In the genomic region with DNA sequence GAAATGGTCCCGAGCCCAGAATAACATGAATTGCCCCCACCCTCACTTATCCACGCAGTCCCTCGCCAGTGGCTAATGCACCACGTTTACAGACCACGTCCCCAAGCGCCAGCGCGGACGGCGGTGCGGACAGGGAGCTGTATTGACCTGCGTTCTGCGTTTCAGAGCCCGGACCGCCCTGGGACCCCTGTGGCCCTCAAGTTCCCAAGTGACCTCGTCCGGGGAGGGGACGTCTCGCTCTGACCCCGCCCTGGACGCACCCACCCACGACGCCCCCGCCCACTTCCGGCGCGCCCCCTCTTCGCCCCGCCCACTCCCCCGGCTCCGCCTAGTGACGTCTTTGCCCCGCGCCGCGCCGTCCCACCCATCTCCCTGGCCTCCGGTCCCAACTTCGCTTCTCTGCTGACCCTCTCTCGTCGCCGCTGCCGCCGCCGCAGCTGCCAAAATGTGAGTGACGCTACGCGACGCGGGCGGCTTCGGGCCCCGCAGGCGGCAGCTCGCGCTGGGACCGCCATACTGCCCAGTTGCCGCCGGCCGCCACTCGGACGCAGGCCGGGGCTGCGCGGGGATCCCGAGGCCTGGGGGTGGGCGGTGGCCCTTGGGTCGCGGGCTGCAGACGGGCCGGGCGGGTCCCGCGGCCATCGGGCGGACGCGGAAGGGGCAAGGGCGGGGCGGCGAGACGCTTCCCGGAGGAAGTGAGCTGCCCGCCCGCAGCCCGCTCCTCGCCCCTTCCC, we compare ENCODE assay signal across 8 cellular contexts. TPM values are rescaled to one million over a fixed set of nuclear protein-coding genes. Genes with fewer than 3 reads are reported as not detected.
DNase-seq lines count a peak whose midpoint lies in the region; ATAC-seq and TF ChIP-seq lines count a peak whose summit lies in the region.

A gene with protein sequence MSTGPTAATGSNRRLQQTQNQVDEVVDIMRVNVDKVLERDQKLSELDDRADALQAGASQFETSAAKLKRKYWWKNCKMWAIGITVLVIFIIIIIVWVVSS (plus strand): TSS at position 358 of the 734 bp plus-strand sequence. CDS start 88 bp downstream, at position 446.

- H3K27me3 Mint-ChIP-seq in activated CD4-positive, alpha-beta memory T cell treated with anti-CD3 and anti-CD28 coated beads, Interleukin-2, amount 10 ng/mL, durations not matched to agents 7 days and 5 days: peaks cover 30% of the 10 kb centered on the region

- H3K9me3 Mint-ChIP-seq in activated CD4-positive, alpha-beta memory T cell treated with anti-CD3 and anti-CD28 coated beads, Interleukin-2, amount 10 ng/mL, durations not matched to agents 7 days and 5 days: no peaks in the 10 kb centered on the region

- H3K4me3 ChIP-seq in AG04449 (ENCODE audit: low read depth, low read length): peak within 1 kb of the TSS; percentile 89
- peak within 1 kb of the TSS; percentile 90 for H3K4me3 ChIP-seq in lower lobe of right lung

- peak within 1 kb of the TSS; percentile 97 for H3K27ac ChIP-seq in lower lobe of right lung

- H3K36me3 Mint-ChIP-seq in activated CD4-positive, alpha-beta memory T cell treated with anti-CD3 and anti-CD28 coated beads, Interleukin-2, amount 10 ng/mL, durations not matched to agents 7 days and 5 days (ENCODE audit: low read depth): peaks cover 29% of the 10 kb centered on the region

- H3K27ac Mint-ChIP-seq in activated CD4-positive, alpha-beta memory T cell treated with anti-CD3 and anti-CD28 coated beads, Interleukin-2, amount 10 ng/mL, durations not matched to agents 7 days and 5 days: peak within 1 kb of the TSS; percentile 81

- H3K4me3 Mint-ChIP-seq in activated CD4-positive, alpha-beta memory T cell treated with anti-CD3 and anti-CD28 coated beads, Interleukin-2, amount 10 ng/mL, durations not matched to agents 7 days and 5 days: peak within 1 kb of the TSS; percentile 80

- CTCF ChIA-PET in AG04449 (lab: Yijun Ruan, JAX): interaction anchor here (0.8 to 5.5 kb wide), 4 partner anchors 10 to 728 kb away, joined by 3 to 43 read pairs (median 4); no protein-coding TSS in a partner anchor
- CTCF ChIA-PET in activated CD4-positive, alpha-beta memory T cell treated with anti-CD3 and anti-CD28 coated beads, Interleukin-2, amount 10 ng/mL, durations not matched to agents 7 days and 5 days (lab: Charles Lee): interaction anchor here (1.3 to 1.8 kb wide), 2 partner anchors 37 to 102 kb away, joined by 3 to 6 read pairs; no protein-coding TSS in a partner anchor

- H3K4me1 Mint-ChIP-seq in activated CD4-positive, alpha-beta memory T cell treated with anti-CD3 and anti-CD28 coated beads, Interleukin-2, amount 10 ng/mL, durations not matched to agents 7 days and 5 days: peaks cover 30% of the 10 kb centered on the region

- ATAC-seq in GM18861 (IDR thresholded peaks at IDR 0.05; ENCODE audit: unreplicated experiment) (peak; percentile 55), HG03108 (IDR thresholded peaks at IDR 0.05; ENCODE audit: unreplicated experiment) (peak; percentile 60), lower lobe of right lung (peak; percentile 98 to 99)

- peaks cover 32% of the 10 kb centered on the region for H3K36me3 ChIP-seq in lower lobe of right lung

- POLR2A ChIA-PET in AG04449 (lab: Yijun Ruan, JAX): interaction anchor here (0.8 to 1.1 kb wide), 4 partner anchors 10 to 90 kb away, joined by 3 to 6 read pairs (median 4); no protein-coding TSS in a partner anchor
- POLR2A ChIA-PET in activated CD4-positive, alpha-beta memory T cell treated with anti-CD3 and anti-CD28 coated beads, Interleukin-2, amount 10 ng/mL, durations not matched to agents 7 days and 5 days (lab: Charles Lee): interaction anchor here (0.7 to 2.0 kb wide), 11 partner anchors 9 to 191 kb away, joined by 3 to 12 read pairs (median 5); a partner anchor contains a TSS

- H3K9me3 ChIP-seq in lower lobe of right lung: no peaks in the 10 kb centered on the region

- TF ChIP-seq CTCF in AG04449 (IDR thresholded peaks at IDR 0.05; ENCODE audit: insufficient read depth, low read length, missing control alignments) (no peak), lower lobe of right lung (IDR thresholded peaks at IDR 0.05) (no peak)

- intact Hi-C loops in lower lobe of right lung (cut with DNase I): no loop called here

- H3K4me1 ChIP-seq in lower lobe of right lung: peaks cover 28% of the 10 kb centered on the region

- H3K27me3 ChIP-seq in lower lobe of right lung (ENCODE audit: low read depth): no peaks in the 10 kb centered on the region

- DNase-seq in AG04449 (ENCODE audit: low read depth, low spot score) (no peak), NCI-H774 (lab: John Stamatoyannopoulos, UW) (peak; percentile 15), ecto neural progenitor cell (ENCODE audit: low spot score) (peak; percentile 94), lower lobe of right lung (peak; percentile 91)
- peak; percentile 88 for DNase-seq in activated CD4-positive, alpha-beta memory T cell treated with anti-CD3 and anti-CD28 coated beads, Interleukin-2, amount 10 ng/mL, durations not matched to agents 7 days and 5 days
- peak; percentile 75 to 85 (median 78) for DNase-seq in stimulated activated CD4-positive, alpha-beta T cell treated with anti-CD3 and anti-CD28 coated beads, TNF-alpha, amount 100 ng/mL, for 24 hours (ENCODE audit: low read depth in 3 of 3)

RNA-seq across cellular contexts. Expression of the gene that starts here (rescaled TPM):
- total RNA-seq in activated CD4-positive, alpha-beta memory T cell treated with anti-CD3 and anti-CD28 coated beads, Interleukin-2, amount 10 ng/mL, durations not matched to agents 7 days and 5 days: 10 to 100 TPM; 35.0 to 36.5 TPM
- total RNA-seq in lower lobe of right lung: 135 TPM
